In genomic region chr13:84303035-84303434, GRCh38 we compare ENCODE assay signal across 21 cellular contexts.
"Had no signal": no experiment of that assay in that cellular context is flagged by ENCODE, and none has a peak within 500 bp of the region (broad histone marks: within the 10 kb centered on the region; RNA-seq: fewer than 3 reads in every experiment).

No MANE protein-coding gene starts in this region.

- H3K27me3 ChIP-seq: colonic mucosa, dorsolateral prefrontal cortex, esophagus muscularis mucosa, foreskin keratinocyte, gastroesophageal sphincter, heart right ventricle, left lung had no signal

- DNase-seq: colonic mucosa; dermis blood vessel endothelial cell; dorsolateral prefrontal cortex; effector CD4-positive, alpha-beta T cell; effector memory CD4-positive, alpha-beta T cell; foreskin keratinocyte; glutamatergic neuron; head of caudate nucleus; heart right ventricle; hippocampal formation; left cardiac atrium; left lung; left ventricle myocardium superior; lower lobe of right lung; mesenchymal stem cell; mucosa of descending colon; naive B cell; naive thymus-derived CD8-positive, alpha-beta T cell had no signal

- H3K36me3 Mint-ChIP-seq: naive B cell; naive thymus-derived CD8-positive, alpha-beta T cell had no signal

- H3K4me3 ChIP-seq: colonic mucosa, dorsolateral prefrontal cortex, esophagus muscularis mucosa, gastroesophageal sphincter, heart right ventricle, left lung, lower lobe of right lung, mucosa of descending colon had no signal

- H3K36me3 ChIP-seq: colonic mucosa, esophagus muscularis mucosa, gastroesophageal sphincter, heart right ventricle, left lung, lower lobe of right lung had no signal

- H3K4me1 ChIP-seq: colonic mucosa, esophagus muscularis mucosa, foreskin keratinocyte, gastroesophageal sphincter, heart right ventricle, left lung, lower lobe of right lung had no signal

- ATAC-seq: foreskin keratinocyte; gastroesophageal sphincter; heart right ventricle; left cardiac atrium; left lung; left ventricle myocardium superior; lower lobe of right lung; mucosa of descending colon; naive thymus-derived CD8-positive, alpha-beta T cell had no signal

- H3K9me3 ChIP-seq: colonic mucosa, esophagus muscularis mucosa, gastroesophageal sphincter, left lung, lower lobe of right lung had no signal

- H3K27ac ChIP-seq: colonic mucosa, dorsolateral prefrontal cortex, esophagus muscularis mucosa, foreskin keratinocyte, gastroesophageal sphincter, heart right ventricle, left lung, lower lobe of right lung had no signal

- H3K27ac Mint-ChIP-seq: mesothelial cell of epicardium; naive B cell; naive thymus-derived CD8-positive, alpha-beta T cell had no signal
